9 cellular contexts compared by ENCODE assay signal in genomic region chr17:72250206-72250605, GRCh38.
"Had no signal": no experiment of that assay in that cellular context is flagged by ENCODE, and none has a peak within 500 bp of the region (broad histone marks: within the 10 kb centered on the region; RNA-seq: fewer than 3 reads in every experiment).

No MANE protein-coding gene starts in this region.

- H3K4me2 ChIP-seq: GM23338, KMS-11 had no signal

- ATAC-seq: GM23338, HCT116 had no signal

- H3K4me3 ChIP-seq: GM23338, HAP-1 had no signal

- H3K9ac ChIP-seq: KMS-11 had no signal

- DNase-seq: H7, HFFc6, Karpas-422, KBM-7 had no signal

- H3K27ac ChIP-seq: HL-60, KMS-11 had no signal

- H3K9me3 ChIP-seq: HAP-1 had no signal

- H2AFZ ChIP-seq: GM23338 had no signal

- H3K4me1 ChIP-seq: HAP-1 had no signal

- H3K36me3 ChIP-seq: HAP-1 had no signal
